Comparison of ENCODE assay signal across 8 cellular contexts in the genomic region with DNA sequence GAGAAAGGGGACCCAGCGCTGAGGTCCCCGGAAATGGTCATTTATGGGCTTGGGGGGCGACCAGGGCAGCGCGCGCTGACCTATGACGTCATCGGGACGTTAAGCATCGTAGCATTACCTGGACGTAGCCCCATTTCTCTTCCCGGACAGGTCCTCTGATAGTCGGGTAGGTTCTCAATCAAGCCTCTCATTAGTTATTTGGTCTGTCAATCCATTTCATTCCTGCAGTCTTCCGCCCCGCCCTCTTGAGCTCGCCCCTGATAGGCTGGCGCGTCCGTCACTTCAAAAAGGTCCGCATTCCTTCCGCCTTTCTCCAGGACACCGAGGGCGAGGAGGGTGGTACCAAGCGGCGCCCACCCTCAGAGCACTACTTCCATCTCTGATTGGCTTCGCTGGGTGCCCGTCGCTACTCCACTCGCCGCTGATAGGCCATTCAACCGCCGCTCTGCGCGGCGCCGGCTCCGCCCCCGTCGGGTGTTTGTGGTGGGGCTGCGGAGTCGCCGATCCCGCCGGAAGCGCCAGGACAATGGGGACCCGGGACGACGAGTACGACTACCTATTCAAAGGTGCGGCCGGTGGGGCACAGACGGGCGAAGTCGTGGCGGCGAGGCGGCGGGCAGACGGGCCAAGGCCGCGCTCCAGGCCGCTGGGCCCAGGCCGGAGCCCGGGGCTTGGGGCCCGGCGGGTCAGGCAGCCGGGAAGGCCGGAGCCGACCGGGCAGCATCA. TPM values are rescaled to one million over a fixed set of nuclear protein-coding genes. Genes with fewer than 3 reads are reported as not detected.
A peak's percentile ranks its signal among the peaks of the same experiment; 100 is the strongest.
DNase-seq lines count a peak whose midpoint lies in the region; ATAC-seq, FAIRE-seq and TF ChIP-seq lines count a peak whose summit lies in the region.

RAB11B (plus strand) TSS at position 470 of the 726 bp plus-strand sequence; CDS start at position 527, 57 bp downstream.

- H3K36me3 ChIP-seq in kidney (ENCODE audit: control insufficient read depth in 1 of 2, insufficient read depth in 2 of 2, low read length in 2 of 2), result no peaks in the 10 kb centered on the region

- H3K27ac Mint-ChIP-seq in activated CD4-positive, alpha-beta T cell treated with anti-CD3 and anti-CD28 coated beads for 36 hours, result peak within 1 kb of the TSS; percentile 97

- CTCF ChIA-PET in activated CD4-positive, alpha-beta T cell treated with anti-CD3 and anti-CD28 coated beads for 36 hours (lab: Charles Lee), result interaction anchor here (0.6 to 4.5 kb wide), 3 partner anchors 12 to 104 kb away, joined by 3 to 18 read pairs (median 4); partner anchors contain the start of gene MARCHF2

- H3K9me3 ChIP-seq in kidney (ENCODE audit: control insufficient read depth in 1 of 2, low read length in 2 of 2), result no peaks in the 10 kb centered on the region

- ATAC-seq in HG03442 (IDR thresholded peaks at IDR 0.05; ENCODE audit: unreplicated experiment), result peak; percentile 84
- ATAC-seq in activated CD4-positive, alpha-beta T cell treated with anti-CD3 and anti-CD28 coated beads for 36 hours, result peak; percentile 94

- peaks cover 14 to 34% of the 10 kb centered on the region in 2 donors for H3K4me1 ChIP-seq in kidney (ENCODE audit: control insufficient read depth in 1 of 2, insufficient read depth in 1 of 2, low read depth in 1 of 2, low read length in 2 of 2)

- H3K36me3 Mint-ChIP-seq in activated CD4-positive, alpha-beta T cell treated with anti-CD3 and anti-CD28 coated beads for 36 hours (ENCODE audit: low read depth), result peaks cover 12% of the 10 kb centered on the region

- DNase-seq in Ammon's horn (ENCODE audit: low spot score) (peak; percentile 100), GM19238 (ENCODE audit: insufficient read length, low spot score) (peak; percentile 98), NCI-H524 (lab: John Stamatoyannopoulos, UW) (peak; percentile 100), choroid plexus epithelial cell (ENCODE audit: low read depth) (peak; percentile 100), kidney (peak; percentile 100)
- peak; percentile 99 for DNase-seq in activated CD4-positive, alpha-beta T cell treated with anti-CD3 and anti-CD28 coated beads for 36 hours
- DNase-seq in stimulated activated CD4-positive, alpha-beta T cell treated with anti-CD3 and anti-CD28 coated beads, Interleukin-15, amount 100 ng/mL, for 24 hours, result peak; percentile 98

- intact Hi-C loops in activated CD4-positive, alpha-beta T cell treated with anti-CD3 and anti-CD28 coated beads for 36 hours (cut with DNase I, micrococcal nuclease), result loop anchor here (1.0 to 2.0 kb wide), 18 partner anchors 23 to 855 kb away; partner anchors contain the start of genes CD320 (in 2 of the 2), HNRNPM (in 2 of the 2), KANK3 (in 2 of the 2) and MARCHF2 (in 2 of the 2)
- intact Hi-C loops in kidney (cut with DNase I), result no loop called here

- H3K9ac ChIP-seq in kidney (ENCODE audit: low read length in 2 of 2), result peak within 1 kb of the TSS; percentile 92 to 98

- peak within 1 kb of the TSS; percentile 92 for H3K4me3 Mint-ChIP-seq in activated CD4-positive, alpha-beta T cell treated with anti-CD3 and anti-CD28 coated beads for 36 hours

- no peaks in the 10 kb centered on the region for H3K27me3 Mint-ChIP-seq in activated CD4-positive, alpha-beta T cell treated with anti-CD3 and anti-CD28 coated beads for 36 hours

- H3K9me3 Mint-ChIP-seq in activated CD4-positive, alpha-beta T cell treated with anti-CD3 and anti-CD28 coated beads for 36 hours (ENCODE audit: low read depth), result peaks cover 7% of the 10 kb centered on the region

- POLR2A ChIA-PET in activated CD4-positive, alpha-beta T cell treated with anti-CD3 and anti-CD28 coated beads for 36 hours (lab: Charles Lee), result interaction anchor here (0.6 to 1.3 kb wide), 5 partner anchors 12 to 521 kb away, joined by 3 to 6 read pairs (median 3); partner anchors contain the start of genes MARCHF2 and ZNF414

- FAIRE-seq in kidney (lab: Jason Lieb, UNC), result peak; percentile 98

- no peak for TF ChIP-seq CTCF in choroid plexus epithelial cell (conservative IDR thresholded peaks at IDR 0.05; ENCODE audit: low read depth, low read length)
- no peak for TF ChIP-seq CTCF in kidney (IDR thresholded peaks at IDR 0.05; ENCODE audit: borderline replicate concordance, extremely low read depth, insufficient read depth)

- peak within 1 kb of the TSS; percentile 99 to 100 for H3K27ac ChIP-seq in kidney (ENCODE audit: low read depth in 2 of 2, low read length in 2 of 2)

- H3K4me3 ChIP-seq in choroid plexus epithelial cell (ENCODE audit: low read depth, low read length) (peak within 1 kb of the TSS; percentile 85), kidney (ENCODE audit: low read length in 2 of 2) (peak within 1 kb of the TSS; percentile 85 to 87)

- H3K4me1 Mint-ChIP-seq in activated CD4-positive, alpha-beta T cell treated with anti-CD3 and anti-CD28 coated beads for 36 hours, result peaks cover 23% of the 10 kb centered on the region

RNA-seq across cellular contexts. Expression of gene RAB11B, which starts in this region (rescaled TPM):
- 10 to 100 TPM; 74.3 to 93.4 TPM for total RNA-seq in activated CD4-positive, alpha-beta T cell treated with anti-CD3 and anti-CD28 coated beads for 36 hours
- total RNA-seq in kidney, result 146 TPM
- polyA plus RNA-seq in kidney (ENCODE audit: insufficient read depth, low read depth, low replicate concordance), result 148 TPM

Comparison
In these comparisons a context has a peak if more than half of its experiments do, and no peak if none do; other contexts are left out.
1. Peak in every context shown above with its lines: DNase-seq, ATAC-seq, H3K4me3 ChIP-seq and H3K27ac ChIP-seq.